16 cellular contexts compared by ENCODE assay signal in the genomic region with DNA sequence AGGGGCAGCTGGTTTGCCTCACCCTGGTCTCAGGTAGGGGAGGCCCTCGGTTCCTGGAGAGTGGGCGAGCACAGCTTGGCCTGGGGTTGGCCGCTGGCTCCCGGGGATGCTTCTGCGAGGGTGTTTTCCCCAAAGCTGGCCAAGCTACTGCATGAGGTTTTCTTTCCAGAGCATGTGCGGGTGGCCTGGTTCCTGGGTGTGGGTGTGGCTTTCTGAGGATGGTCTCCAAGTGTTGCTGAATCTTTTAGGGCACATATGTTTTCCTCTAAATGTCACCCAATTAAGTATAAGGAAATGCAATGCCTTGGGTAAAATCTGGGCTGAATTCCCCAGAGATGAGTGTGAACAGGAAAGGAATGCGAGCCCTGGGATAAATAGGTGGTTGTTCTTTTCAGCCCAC.
DNase-seq lines count a peak whose midpoint lies in the region; FAIRE-seq and TF ChIP-seq lines count a peak whose summit lies in the region.
"Had no signal": no experiment of that assay in that cellular context is flagged by ENCODE, and none has a peak within 500 bp of the region (broad histone marks: within the 10 kb centered on the region; RNA-seq: fewer than 3 reads in every experiment).

No MANE protein-coding gene starts in this region.

- no peak overlapping the region for H4K8ac ChIP-seq in mesenchymal stem cell (ENCODE audit: low read length)

- peak overlapping the region; percentile 73 for H3K27ac ChIP-seq in cingulate gyrus (ENCODE audit: low read depth, low read length)
- H3K27ac ChIP-seq in mesenchymal stem cell (ENCODE audit: low read length, poor library complexity, severe bottlenecking) = no peak overlapping the region
- H3K27ac ChIP-seq in hepatocyte = no peak overlapping the region
- H3K27ac ChIP-seq: ovary had no signal

- H3K4me3 ChIP-seq in AG10803 (ENCODE audit: low read length) = no peak overlapping the region
- no peak overlapping the region for H3K4me3 ChIP-seq in mesenchymal stem cell (ENCODE audit: insufficient read depth in 1 of 2, low read depth in 1 of 2, low read length in 2 of 2)
- no peak overlapping the region for H3K4me3 ChIP-seq in hepatocyte
- H3K4me3 ChIP-seq in lower leg skin (ENCODE audit: low read depth, poor library complexity, severe bottlenecking) = no peak overlapping the region
- H3K4me3 ChIP-seq: ovary had no signal

- no peak for TF ChIP-seq POLR2A in lower leg skin (IDR thresholded peaks at IDR 0.05)

- H2BK12ac ChIP-seq in mesenchymal stem cell (ENCODE audit: low read length in 2 of 2) = no peak overlapping the region

- H3K27me3 ChIP-seq in mesenchymal stem cell (ENCODE audit: control insufficient read depth in 1 of 2, insufficient read depth in 1 of 2, low read length in 2 of 2) = peaks cover 0 to 19% of the 10 kb centered on the region in 2 experiments
- H3K27me3 ChIP-seq in hepatocyte = no peaks in the 10 kb centered on the region
- H3K27me3 ChIP-seq: ovary had no signal

- H3K4ac ChIP-seq in mesenchymal stem cell (ENCODE audit: low read depth in 1 of 2, low read length in 2 of 2) = no peak overlapping the region

- no peak overlapping the region for H2BK120ac ChIP-seq in mesenchymal stem cell (ENCODE audit: low read depth, low read length)

- peak; percentile 58 for FAIRE-seq in HTR-8/SVneo (lab: Jason Lieb, UNC)
- FAIRE-seq: colon, GM18507 had no signal

- no peak overlapping the region for H3K14ac ChIP-seq in mesenchymal stem cell (ENCODE audit: low read length in 2 of 2)

- H4K20me1 ChIP-seq in hepatocyte (ENCODE audit: insufficient read depth, poor library complexity, severe bottlenecking) = no peaks in the 10 kb centered on the region

- no peak overlapping the region for H3K9ac ChIP-seq in mesenchymal stem cell (ENCODE audit: low read length)

- TF ChIP-seq CTCF in AG10803 (conservative IDR thresholded peaks at IDR 0.05; ENCODE audit: low read length) (no peak), hepatocyte (IDR thresholded peaks at IDR 0.05; ENCODE audit: poor library complexity) (no peak), lower leg skin (IDR thresholded peaks at IDR 0.05) (no peak)

- no peaks in the 10 kb centered on the region for H3K79me2 ChIP-seq in hepatocyte

- H2AK5ac ChIP-seq in mesenchymal stem cell (ENCODE audit: low read length, severe bottlenecking) = peak overlapping the region; percentile 14

- DNase-seq in AG10803 (ENCODE audit: low read depth) (peak; percentile 87), HTR-8/SVneo (ENCODE audit: insufficient read length, low spot score) (peak; percentile 67), mesenchymal stem cell (no peak), hepatocyte (ENCODE audit: low spot score) (no peak), DMS53 (lab: John Stamatoyannopoulos, UW) (no peak), lower leg skin (ENCODE audit: low spot score in 2 of 2) (no peak)
- DNase-seq in activated CD4-positive, CD25-positive, alpha-beta regulatory T cell treated with anti-CD3 and anti-CD28 coated beads, Interleukin-2, amount 50 U/mL, for 72 hours = no peak
- DNase-seq: activated effector memory CD4-positive, alpha-beta T cell treated with Interleukin-2 at 50 U/mL for 16 hours; left cardiac atrium; NCI-H187; NCI-H524 treated with DMSO at 0.1 percent for 48 hours; ovary; stimulated activated naive CD4-positive, alpha-beta T cell had no signal

- WGBS in mesenchymal stem cell = 86% methylated on average over 7 of the region's 7 CpGs
- WGBS in hepatocyte (ENCODE audit: low lambda C conversion rate, missing lambda C conversion rate) = 73% methylated on average over 7 of the region's 7 CpGs
- 20 to 33% methylated on average over 7 of the region's 7 CpGs for WGBS in lower leg skin, 2 donors

- H2AFZ ChIP-seq in mesenchymal stem cell (ENCODE audit: low read depth, low read length) (no peak overlapping the region), hepatocyte (no peak overlapping the region)

- H3K4me2 ChIP-seq in mesenchymal stem cell (ENCODE audit: low read length, poor library complexity, severe bottlenecking) = no peak overlapping the region
- no peak overlapping the region for H3K4me2 ChIP-seq in hepatocyte

- H3K36me3 ChIP-seq in mesenchymal stem cell (ENCODE audit: control insufficient read depth in 1 of 2, insufficient read depth in 2 of 2, low read depth in 1 of 2, low read length in 2 of 2) (peaks cover 0 to 12% of the 10 kb centered on the region in 2 experiments), hepatocyte (replicated peaks; ENCODE audit: insufficient read depth, low read depth) (no peaks in the 10 kb centered on the region)
- H3K36me3 ChIP-seq: ovary had no signal

- H2BK5ac ChIP-seq in mesenchymal stem cell (ENCODE audit: low read depth, low read length, poor library complexity, severe bottlenecking) = no peak overlapping the region

- intact Hi-C loops in lower leg skin (cut with DNase I; ENCODE audit: low total_unique reads) = no loop called here

- no peak overlapping the region for H3K23ac ChIP-seq in mesenchymal stem cell (ENCODE audit: low read length in 2 of 2)

- H3K9me2 ChIP-seq in hepatocyte (replicated peaks; ENCODE audit: insufficient read depth) = no peaks in the 10 kb centered on the region

- no peak overlapping the region for H4K91ac ChIP-seq in mesenchymal stem cell (ENCODE audit: low read length)

- peaks cover 9% of the 10 kb centered on the region for H3K4me1 ChIP-seq in mesenchymal stem cell (ENCODE audit: control insufficient read depth, insufficient read depth, low read depth, low read length)
- H3K4me1 ChIP-seq in hepatocyte (ENCODE audit: insufficient read depth) = peaks cover 4% of the 10 kb centered on the region

- no peak overlapping the region for H2BK15ac ChIP-seq in mesenchymal stem cell (ENCODE audit: low read depth, poor library complexity, severe bottlenecking)

- H3K9me3 ChIP-seq in mesenchymal stem cell (ENCODE audit: control insufficient read depth, low read length) = peaks cover 6% of the 10 kb centered on the region
- no peaks in the 10 kb centered on the region for H3K9me3 ChIP-seq in hepatocyte (ENCODE audit: low read depth)
- H3K9me3 ChIP-seq: ovary had no signal

- no peaks in the 10 kb centered on the region for H3K79me1 ChIP-seq in mesenchymal stem cell (replicated peaks; ENCODE audit: low read length, poor library complexity, severe bottlenecking)

- H3K18ac ChIP-seq in mesenchymal stem cell (ENCODE audit: low read depth in 1 of 2, low read length in 2 of 2) = no peak overlapping the region

Comparison
In these comparisons a context has a peak if more than half of its experiments do, and no peak if none do; other contexts are left out.
1. DNase-seq: peak in AG10803 (single experiment) and HTR-8/SVneo (single experiment); none in mesenchymal stem cell (single experiment), activated CD4-positive, CD25-positive, alpha-beta regulatory T cell treated with anti-CD3 and anti-CD28 coated beads, Interleukin-2, amount 50 U/mL, for 72 hours (single experiment), hepatocyte (single experiment), DMS53 (single experiment) and lower leg skin (0 of 2).